ENCODE assay signal across 1 cellular context in the genomic region with DNA sequence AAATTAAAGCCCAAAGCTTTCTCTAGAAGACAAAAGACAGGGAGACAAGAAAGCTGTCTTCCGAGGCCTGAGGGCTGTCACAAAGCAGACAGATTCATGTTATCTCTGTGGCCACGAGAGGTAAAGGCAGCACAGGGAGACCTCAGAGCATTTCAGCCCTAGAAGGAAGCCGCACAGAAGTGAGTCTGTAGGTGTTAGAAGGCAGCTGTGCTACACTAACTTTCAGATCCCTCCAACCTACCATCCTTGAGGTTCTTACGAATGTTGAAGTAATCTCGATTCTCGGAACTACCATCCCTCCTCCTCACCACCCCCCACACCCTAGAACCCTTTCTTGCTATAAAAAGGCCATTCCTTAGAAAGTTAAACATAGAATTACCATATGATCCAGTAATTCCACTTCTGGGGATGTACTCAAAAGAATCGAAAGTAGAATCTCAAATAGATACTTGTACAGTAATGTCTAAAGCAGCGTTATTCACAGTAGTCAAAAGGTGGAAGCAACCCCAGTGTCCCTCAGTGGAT.
TF ChIP-seq lines count a peak whose summit lies in the region.

No MANE protein-coding gene starts in this region.

TF ChIP-seq in SK-N-SH, 30 proteins besides CTCF, POLR2A, EP300 and RAD21 (continued from another document):
- TF ChIP-seq ZBTB33 (IDR thresholded peaks at IDR 0.05; ENCODE audit: borderline replicate concordance, low read depth), result no peak
TF ChIP-seq in SK-N-SH: peak in this region for 0.
